Comparison of ENCODE assay signal across 18 cellular contexts in the genomic region with DNA sequence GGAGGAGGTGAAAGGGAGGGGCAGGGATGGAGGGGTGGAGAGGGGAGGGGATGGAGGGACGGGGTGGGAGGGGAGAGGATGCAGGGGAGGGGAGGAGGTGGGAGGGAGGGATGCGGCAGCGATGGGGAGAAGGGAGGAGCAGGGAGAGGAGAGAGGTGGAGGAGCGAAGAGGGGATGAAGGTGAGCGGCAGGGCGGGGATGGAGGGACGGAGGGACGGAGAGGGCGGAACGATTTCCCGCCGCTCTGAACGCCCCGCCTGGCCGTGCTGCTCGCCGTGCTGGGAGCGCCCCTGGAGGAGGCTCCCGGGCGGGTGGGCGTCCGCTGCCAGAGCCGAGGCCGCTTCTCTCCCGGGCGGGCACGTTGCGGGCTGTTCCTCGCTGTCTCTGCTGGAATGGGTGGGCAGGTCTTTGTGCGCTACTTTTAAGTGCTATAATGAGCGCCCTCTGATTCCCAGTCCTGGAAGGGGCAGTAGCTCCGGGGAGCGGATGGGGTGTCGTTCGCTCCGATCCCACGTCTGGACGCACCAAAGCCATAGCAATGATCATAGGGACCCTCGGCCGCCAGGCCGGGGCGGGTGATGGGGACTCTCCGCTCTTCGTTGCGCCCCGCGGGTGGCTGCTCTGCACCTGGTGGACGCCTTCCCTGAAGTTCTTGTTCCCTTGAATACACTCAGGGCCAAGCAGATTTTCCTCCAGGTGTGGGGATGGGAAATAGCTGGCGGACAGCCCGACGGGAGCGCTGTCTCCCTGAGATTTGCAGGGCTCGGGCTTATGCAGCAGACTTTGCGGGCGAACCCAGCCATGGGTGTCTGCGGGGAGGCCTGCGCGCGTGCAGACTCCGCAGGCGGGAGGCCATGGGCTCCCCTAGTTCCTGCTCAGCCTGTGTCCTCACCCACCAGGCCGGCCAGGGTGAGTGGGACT.
DNase-seq lines count a peak whose midpoint lies in the region; ATAC-seq lines count a peak whose summit lies in the region.
"Had no signal": no experiment of that assay in that cellular context is flagged by ENCODE, and none has a peak within 500 bp of the region (broad histone marks: within the 10 kb centered on the region; RNA-seq: fewer than 3 reads in every experiment).

No MANE protein-coding gene starts in this region.

- H3K9me3 ChIP-seq in iPS DF 6.9 (ENCODE audit: control insufficient read depth, insufficient read depth, low read length) (no peaks in the 10 kb centered on the region), trophoblast cell (ENCODE audit: insufficient read depth, low read depth, low read length) (peaks cover 7% of the 10 kb centered on the region)
- H3K9me3 ChIP-seq: pancreas had no signal

- no peak overlapping the region for H2BK5ac ChIP-seq in trophoblast cell (ENCODE audit: low read depth, low read length, poor library complexity)

- no peak overlapping the region for H3K18ac ChIP-seq in trophoblast cell (ENCODE audit: low read length)

- no peak overlapping the region for H3K23ac ChIP-seq in trophoblast cell (ENCODE audit: low read length)

- ATAC-seq in left cardiac atrium (no peak), HG02763 (IDR thresholded peaks at IDR 0.05; ENCODE audit: unreplicated experiment) (no peak), HG03097 (IDR thresholded peaks at IDR 0.05; ENCODE audit: low FRiP score, unreplicated experiment) (no peak)
- ATAC-seq: A549, heart right ventricle, pancreas had no signal

- H2AFZ ChIP-seq in trophoblast cell (ENCODE audit: insufficient read depth, low read length, poor library complexity), result no peak overlapping the region

- no peaks in the 10 kb centered on the region for H3K79me1 ChIP-seq in trophoblast cell (ENCODE audit: low read length)

- no peak overlapping the region for H4K12ac ChIP-seq in trophoblast cell (ENCODE audit: low read depth, low read length)

- no CpG with 5 or more reads among the region's 62 CpGs for WGBS in iPS DF 6.9 (ENCODE audit: insufficient coverage, insufficient read length)
- no CpG with 5 or more reads among the region's 62 CpGs for WGBS in trophoblast cell (ENCODE audit: extremely low coverage, insufficient coverage, insufficient read length)

- peaks cover 10% of the 10 kb centered on the region; the same call in 1 of the 2 replicates for H3K27me3 ChIP-seq in iPS DF 6.9 (ENCODE audit: control insufficient read depth, insufficient read depth, low read length)
- H3K27me3 ChIP-seq in trophoblast cell (ENCODE audit: insufficient read depth, low read length), result peaks cover 20% of the 10 kb centered on the region

- H3K79me2 ChIP-seq in trophoblast cell (ENCODE audit: control insufficient read depth, insufficient read depth, low read length, poor library complexity), result no peaks in the 10 kb centered on the region

- H4K8ac ChIP-seq in trophoblast cell (ENCODE audit: low read depth, low read length), result no peak overlapping the region

- H2AK5ac ChIP-seq in trophoblast cell (ENCODE audit: low read length), result no peak overlapping the region

- H2BK12ac ChIP-seq in trophoblast cell (ENCODE audit: low read length), result no peak overlapping the region

- no peak overlapping the region for H3K4ac ChIP-seq in trophoblast cell (ENCODE audit: low read depth, low read length)

- H3K27ac ChIP-seq in iPS DF 6.9 (ENCODE audit: low read length) (no peak overlapping the region), trophoblast cell (ENCODE audit: low read depth, low read length) (no peak overlapping the region)
- H3K27ac ChIP-seq: A549, heart right ventricle, KMS-11, pancreas, spleen had no signal

- H4K91ac ChIP-seq in trophoblast cell (ENCODE audit: low read depth, low read length), result no peak overlapping the region

- no peak overlapping the region for H3K14ac ChIP-seq in trophoblast cell (ENCODE audit: low read length)

- intact Hi-C loops in left cardiac atrium (cut with DNase I), result no loop called here

- no peak overlapping the region for H2BK120ac ChIP-seq in trophoblast cell (ENCODE audit: insufficient read depth, low read length, poor library complexity)

- H3K4me1 ChIP-seq in iPS DF 6.9 (ENCODE audit: control insufficient read depth, insufficient read depth, low read length) (peaks cover 4% of the 10 kb centered on the region; the same call in 1 of the 2 replicates), trophoblast cell (ENCODE audit: control insufficient read depth in 1 of 2, insufficient read depth in 2 of 2, low read length in 2 of 2) (peaks cover 0 to 1% of the 10 kb centered on the region in 2 experiments)
- H3K4me1 ChIP-seq: A549, pancreas had no signal

- peak overlapping the region; percentile 59; the same call in 1 of the 2 replicates for H3K4me3 ChIP-seq in iPS DF 6.9 (ENCODE audit: low read length)
- H3K4me3 ChIP-seq in trophoblast cell (ENCODE audit: low read depth, low read length), result peak overlapping the region; percentile 25
- H3K4me3 ChIP-seq: A549, heart right ventricle, pancreas had no signal

- no peaks in the 10 kb centered on the region for H3K36me3 ChIP-seq in iPS DF 6.9 (ENCODE audit: control insufficient read depth, insufficient read depth, low read length)
- H3K36me3 ChIP-seq in trophoblast cell (ENCODE audit: control insufficient read depth in 1 of 2, insufficient read depth in 2 of 2, low read length in 2 of 2), result no peaks in the 10 kb centered on the region
- H3K36me3 ChIP-seq: heart right ventricle, pancreas, spleen had no signal

- DNase-seq in NCI-H1417 (lab: John Stamatoyannopoulos, UW) (peak in 2 of 3 experiments; percentile 40 to 54), NCI-H1417 treated with DMSO at 0.1 percent for 48 hours (lab: John Stamatoyannopoulos, UW) (no peak), NCI-H748 treated with DMSO at 0.1 percent for 48 hours (lab: John Stamatoyannopoulos, UW) (peak; percentile 22), iPS DF 6.9 (ENCODE audit: low read depth, low spot score) (no peak), trophoblast cell (no peak), left cardiac atrium (no peak)
- DNase-seq: caudate nucleus; CD4-positive, alpha-beta memory T cell; heart right ventricle; NCI-H2029 treated with DMSO at 0.1 percent for 48 hours; OCI-M1; spleen; SW 1271 had no signal

- no peak overlapping the region for H3K9ac ChIP-seq in trophoblast cell (ENCODE audit: low read length)
- H3K9ac ChIP-seq: KMS-11 had no signal

- H3K4me2 ChIP-seq in trophoblast cell (ENCODE audit: low read length), result peak overlapping the region; percentile 42
- H3K4me2 ChIP-seq: A549, KMS-11 had no signal

Comparison
In these comparisons a context has a peak if more than half of its experiments do, and no peak if none do; other contexts are left out.
1. DNase-seq: peak in NCI-H1417 (2 of 3) and NCI-H748 treated with DMSO at 0.1 percent for 48 hours (single experiment); none in NCI-H1417 treated with DMSO at 0.1 percent for 48 hours (single experiment), iPS DF 6.9 (single experiment), trophoblast cell (0 of 2) and left cardiac atrium (single experiment).